Comparison of ENCODE assay signal across 20 cellular contexts in the genomic region with DNA sequence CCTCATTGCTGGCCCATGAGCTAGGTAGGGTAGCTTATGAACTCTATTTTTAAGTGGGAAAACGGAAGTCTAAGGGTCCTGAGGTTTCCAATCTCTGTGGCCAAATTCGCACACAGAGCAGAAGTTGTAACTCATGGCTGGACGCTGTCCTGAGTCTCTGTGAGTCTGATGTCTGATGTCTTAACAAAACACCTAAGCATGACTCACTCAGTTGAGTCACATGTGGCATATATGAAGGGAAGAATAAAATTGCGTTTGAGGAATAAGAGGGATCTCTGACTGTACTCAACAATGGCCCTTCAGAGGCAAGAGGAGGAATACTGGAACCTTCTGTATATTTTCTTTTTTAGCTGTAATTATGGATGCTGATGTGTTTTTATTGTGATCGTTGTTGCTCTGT.
DNase-seq lines count a peak whose midpoint lies in the region; ATAC-seq, FAIRE-seq and TF ChIP-seq lines count a peak whose summit lies in the region.
"Had no signal": no experiment of that assay in that cellular context is flagged by ENCODE, and none has a peak within 500 bp of the region (broad histone marks: within the 10 kb centered on the region; RNA-seq: fewer than 3 reads in every experiment).

No MANE protein-coding gene starts in this region.

- ATAC-seq in activated T-helper 17 cell treated with anti-CD3 and anti-CD28 coated beads, Interleukin-2, amount 50 U/mL, for 72 hours (replicated peaks): no peak
- no peak for ATAC-seq in natural killer cell treated with Interleukin-12 subunit alpha and Interleukin-12 subunit beta and Interleukin-15 and Interleukin-18, amount 100 ng/mL, for 72 hours

- FAIRE-seq in H54 (lab: Jason Lieb, UNC): no peak

- peaks cover 3% of the 10 kb centered on the region for H3K9me3 Mint-ChIP-seq in activated T-helper 17 cell treated with anti-CD3 and anti-CD28 coated beads, Interleukin-2, amount 50 U/mL, for 72 hours
- peaks cover 10% of the 10 kb centered on the region for H3K9me3 Mint-ChIP-seq in natural killer cell treated with Interleukin-12 subunit alpha and Interleukin-12 subunit beta and Interleukin-15 and Interleukin-18, amount 100 ng/mL, for 72 hours
- H3K9me3 Mint-ChIP-seq: activated naive CD8-positive, alpha-beta T cell treated with anti-CD3 and anti-CD28 coated beads for 36 hours; HFFc6 had no signal

- H3K27ac Mint-ChIP-seq in activated T-helper 17 cell treated with anti-CD3 and anti-CD28 coated beads, Interleukin-2, amount 50 U/mL, for 72 hours: no peak overlapping the region
- H3K27ac Mint-ChIP-seq in natural killer cell treated with Interleukin-12 subunit alpha and Interleukin-12 subunit beta and Interleukin-15 and Interleukin-18, amount 100 ng/mL, for 72 hours: no peak overlapping the region
- H3K27ac Mint-ChIP-seq: activated naive CD8-positive, alpha-beta T cell treated with anti-CD3 and anti-CD28 coated beads for 36 hours; CD4-positive, CD25-positive, alpha-beta regulatory T cell; HFFc6; immature natural killer cell had no signal

- DNase-seq in H54 (ENCODE audit: insufficient read length, low spot score): peak; percentile 0
- DNase-seq in RPMI7951 (ENCODE audit: low read depth): peak; percentile 50
- DNase-seq in epithelial cell of prostate (ENCODE audit: low read depth, low spot score): peak; percentile 60
- DNase-seq in stromal cell of bone marrow (ENCODE audit: low read depth): peak; percentile 49
- DNase-seq in UCSD-AML1 (lab: John Stamatoyannopoulos, UW; ENCODE audit: unreplicated experiment): no peak
- no peak for DNase-seq in natural killer cell treated with Interleukin-12 subunit alpha and Interleukin-12 subunit beta and Interleukin-15 and Interleukin-18, amount 100 ng/mL, for 72 hours (ENCODE audit: low spot score)
- DNase-seq: activated CD4-positive, CD25-positive, alpha-beta regulatory T cell treated with anti-CD3 and anti-CD28 coated beads, Interleukin-2, amount 50 U/mL, for 72 hours; activated naive CD8-positive, alpha-beta T cell treated with anti-CD3 and anti-CD28 coated beads for 36 hours; CD4-positive, CD25-positive, alpha-beta regulatory T cell; cortex of kidney; foreskin melanocyte; GF-D8; HFFc6; immature natural killer cell; midbrain; NCI-H1105; stimulated activated naive CD4-positive, alpha-beta T cell; T-helper 1 cell had no signal

- H3K4me3 Mint-ChIP-seq in activated T-helper 17 cell treated with anti-CD3 and anti-CD28 coated beads, Interleukin-2, amount 50 U/mL, for 72 hours: no peak overlapping the region
- H3K4me3 Mint-ChIP-seq in natural killer cell treated with Interleukin-12 subunit alpha and Interleukin-12 subunit beta and Interleukin-15 and Interleukin-18, amount 100 ng/mL, for 72 hours: no peak overlapping the region
- H3K4me3 Mint-ChIP-seq: activated naive CD8-positive, alpha-beta T cell treated with anti-CD3 and anti-CD28 coated beads for 36 hours; CD4-positive, CD25-positive, alpha-beta regulatory T cell; HFFc6; immature natural killer cell had no signal

- TF ChIP-seq POLR2A in H54 (IDR thresholded peaks at IDR 0.05; ENCODE audit: low read depth, low read length): no peak

- no peaks in the 10 kb centered on the region for H3K27me3 Mint-ChIP-seq in activated T-helper 17 cell treated with anti-CD3 and anti-CD28 coated beads, Interleukin-2, amount 50 U/mL, for 72 hours
- H3K27me3 Mint-ChIP-seq in natural killer cell treated with Interleukin-12 subunit alpha and Interleukin-12 subunit beta and Interleukin-15 and Interleukin-18, amount 100 ng/mL, for 72 hours: no peaks in the 10 kb centered on the region
- H3K27me3 Mint-ChIP-seq: activated naive CD8-positive, alpha-beta T cell treated with anti-CD3 and anti-CD28 coated beads for 36 hours; CD4-positive, CD25-positive, alpha-beta regulatory T cell had no signal

- no peak overlapping the region for H3K27ac ChIP-seq in epithelial cell of prostate
- H3K27ac ChIP-seq: skin epidermis had no signal

- H3K4me1 Mint-ChIP-seq in activated T-helper 17 cell treated with anti-CD3 and anti-CD28 coated beads, Interleukin-2, amount 50 U/mL, for 72 hours: no peaks in the 10 kb centered on the region
- H3K4me1 Mint-ChIP-seq in natural killer cell treated with Interleukin-12 subunit alpha and Interleukin-12 subunit beta and Interleukin-15 and Interleukin-18, amount 100 ng/mL, for 72 hours (ENCODE audit: low read depth in 2 of 2): no peaks in the 10 kb centered on the region
- H3K4me1 Mint-ChIP-seq: activated naive CD8-positive, alpha-beta T cell treated with anti-CD3 and anti-CD28 coated beads for 36 hours; CD4-positive, CD25-positive, alpha-beta regulatory T cell; immature natural killer cell had no signal

- no peaks in the 10 kb centered on the region for H3K36me3 Mint-ChIP-seq in activated T-helper 17 cell treated with anti-CD3 and anti-CD28 coated beads, Interleukin-2, amount 50 U/mL, for 72 hours (ENCODE audit: low read depth)
- no peaks in the 10 kb centered on the region for H3K36me3 Mint-ChIP-seq in natural killer cell treated with Interleukin-12 subunit alpha and Interleukin-12 subunit beta and Interleukin-15 and Interleukin-18, amount 100 ng/mL, for 72 hours
- H3K36me3 Mint-ChIP-seq: activated naive CD8-positive, alpha-beta T cell treated with anti-CD3 and anti-CD28 coated beads for 36 hours; CD4-positive, CD25-positive, alpha-beta regulatory T cell; immature natural killer cell had no signal

Comparison
In these comparisons a context has a peak if more than half of its experiments do, and no peak if none do; other contexts are left out.
1. DNase-seq: peak in H54 (single experiment), RPMI7951 (single experiment), epithelial cell of prostate (single experiment) and stromal cell of bone marrow (single experiment); none in UCSD-AML1 (single experiment) and natural killer cell treated with Interleukin-12 subunit alpha and Interleukin-12 subunit beta and Interleukin-15 and Interleukin-18, amount 100 ng/mL, for 72 hours (single experiment).